Comparison of ENCODE assay signal across 8 cellular contexts in genomic region chr4:97987019-97987648, GRCh38.
DNase-seq lines count a peak whose midpoint lies in the region; ATAC-seq and TF ChIP-seq lines count a peak whose summit lies in the region.

No MANE protein-coding gene starts in this region.

- no peaks in the 10 kb centered on the region for H3K4me1 ChIP-seq in Caco-2

- H3K4me1 Mint-ChIP-seq in Caco-2 (ENCODE audit: low read depth, unreplicated experiment) = no peaks in the 10 kb centered on the region
- no peaks in the 10 kb centered on the region for H3K4me1 Mint-ChIP-seq in activated naive CD8-positive, alpha-beta T cell treated with anti-CD3 and anti-CD28 coated beads, Interleukin-2, amount 50 U/mL, for 24 hours

- H3K36me3 Mint-ChIP-seq in Caco-2 (ENCODE audit: insufficient read depth, unreplicated experiment) = no peaks in the 10 kb centered on the region
- no peaks in the 10 kb centered on the region for H3K36me3 Mint-ChIP-seq in activated naive CD8-positive, alpha-beta T cell treated with anti-CD3 and anti-CD28 coated beads, Interleukin-2, amount 50 U/mL, for 24 hours (ENCODE audit: low read depth)

- no TSS peak for BruUV-seq in Caco-2 (replicated peaks; lab: Mats Ljungman, UMichigan)

- H3K9me3 Mint-ChIP-seq in Caco-2 (ENCODE audit: unreplicated experiment) = no peaks in the 10 kb centered on the region
- peaks cover 5% of the 10 kb centered on the region for H3K9me3 Mint-ChIP-seq in activated naive CD8-positive, alpha-beta T cell treated with anti-CD3 and anti-CD28 coated beads, Interleukin-2, amount 50 U/mL, for 24 hours

- no peak for TF ChIP-seq EP300 in Ishikawa (IDR thresholded peaks at IDR 0.05; ENCODE audit: borderline replicate concordance)

- TF ChIP-seq RAD21 in Ishikawa (IDR thresholded peaks at IDR 0.05; ENCODE audit: low read depth) = peak; percentile 77

- no peak overlapping the region for H3K4me3 Mint-ChIP-seq in Caco-2 (ENCODE audit: unreplicated experiment)
- no peak overlapping the region for H3K4me3 Mint-ChIP-seq in activated naive CD8-positive, alpha-beta T cell treated with anti-CD3 and anti-CD28 coated beads, Interleukin-2, amount 50 U/mL, for 24 hours

- no peak overlapping the region for H3K4me3 ChIP-seq in Caco-2 (ENCODE audit: low read depth, low read length)

- no peaks in the 10 kb centered on the region for H3K36me3 ChIP-seq in Caco-2 (ENCODE audit: control insufficient read depth, insufficient read depth, low read length)

- H3K27me3 ChIP-seq in Caco-2 (replicated peaks; ENCODE audit: control insufficient read depth, insufficient read depth, low read length) = no peaks in the 10 kb centered on the region

- DNase-seq in Caco-2 (peak in 1 of 2 experiments; percentile 25), SW480 (ENCODE audit: low spot score) (peak; percentile 8), iris pigment epithelial cell (ENCODE audit: low read depth) (peak; percentile 36), activated gamma-delta T cell treated with Interleukin-2 at 50 U/mL for 16 hours (no peak)
- no peak for DNase-seq in activated naive CD8-positive, alpha-beta T cell treated with anti-CD3 and anti-CD28 coated beads, Interleukin-2, amount 50 U/mL, for 24 hours

- no peaks in the 10 kb centered on the region for H3K27me3 Mint-ChIP-seq in Caco-2 (ENCODE audit: insufficient read depth, unreplicated experiment)
- no peaks in the 10 kb centered on the region for H3K27me3 Mint-ChIP-seq in activated naive CD8-positive, alpha-beta T cell treated with anti-CD3 and anti-CD28 coated beads, Interleukin-2, amount 50 U/mL, for 24 hours

- no peak overlapping the region for H3K27ac Mint-ChIP-seq in Caco-2 (ENCODE audit: unreplicated experiment)
- H3K27ac Mint-ChIP-seq in activated naive CD8-positive, alpha-beta T cell treated with anti-CD3 and anti-CD28 coated beads, Interleukin-2, amount 50 U/mL, for 24 hours = no peak overlapping the region

- no peaks in the 10 kb centered on the region for H3K9me3 ChIP-seq in Caco-2

- no peak for ATAC-seq in HG02798 (IDR thresholded peaks at IDR 0.05; ENCODE audit: poor library complexity, unreplicated experiment)
- ATAC-seq in activated naive CD8-positive, alpha-beta T cell treated with anti-CD3 and anti-CD28 coated beads, Interleukin-2, amount 50 U/mL, for 24 hours = no peak
- ATAC-seq in HG02870 (IDR thresholded peaks at IDR 0.05; ENCODE audit: unreplicated experiment) = no peak

- intact Hi-C loops in Caco-2 (cut with micrococcal nuclease; ENCODE audit: unreplicated experiment) = loop anchor here (10.0 kb wide), 1 partner anchor 1502 kb away; no protein-coding TSS in a partner anchor

- peak; percentile 35 to 48 for TF ChIP-seq CTCF in Caco-2 (IDR thresholded peaks at IDR 0.05; ENCODE audit: insufficient read depth in 1 of 2, low read depth in 1 of 2, low read length in 1 of 2, severe bottlenecking in 1 of 2, unreplicated experiment in 1 of 2)

- POLR2A ChIA-PET in Caco-2 (lab: Charles Lee) = no interaction called here

- CTCF ChIA-PET in Caco-2 (lab: Charles Lee) = interaction anchor here (0.6 to 1.0 kb wide), 2 partner anchors 29 to 783 kb away, joined by 3 read pairs; no protein-coding TSS in a partner anchor

TF ChIP-seq in Ishikawa, 13 proteins besides CTCF, POLR2A, EP300 and RAD21:
- no peak for TF ChIP-seq ZBTB7A (IDR thresholded peaks at IDR 0.05; ENCODE audit: low read depth)
- TF ChIP-seq TAF1 (IDR thresholded peaks at IDR 0.05; ENCODE audit: low read depth) = no peak

Comparison
In these comparisons a context has a peak if more than half of its experiments do, and no peak if none do; other contexts are left out.
1. DNase-seq: peak in SW480 (single experiment) and iris pigment epithelial cell (single experiment); none in activated naive CD8-positive, alpha-beta T cell treated with anti-CD3 and anti-CD28 coated beads, Interleukin-2, amount 50 U/mL, for 24 hours (single experiment) and activated gamma-delta T cell treated with Interleukin-2 at 50 U/mL for 16 hours (single experiment).